Comparison of ENCODE assay signal across 5 cellular contexts in the genomic region with DNA sequence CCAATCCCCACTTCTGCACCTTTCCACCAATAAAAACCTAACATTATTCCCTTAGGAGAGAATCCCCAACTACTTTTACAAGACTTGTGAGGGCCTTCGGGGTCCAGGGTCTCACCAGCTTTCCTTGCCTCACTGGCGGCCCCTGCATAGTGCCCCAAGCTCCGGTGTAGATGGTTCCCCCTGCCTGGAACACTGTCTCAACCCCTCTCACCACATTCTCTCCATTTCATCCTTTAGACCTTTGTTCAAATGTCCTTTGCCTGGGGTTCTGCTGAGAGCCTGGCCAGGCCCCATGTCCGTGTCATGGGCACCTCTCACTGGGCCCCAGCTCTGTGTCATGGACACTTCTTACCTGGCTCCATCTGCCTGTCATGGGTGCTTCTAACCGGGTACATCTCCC.
"Had no signal": no experiment of that assay in that cellular context is flagged by ENCODE, and none has a peak within 500 bp of the region (broad histone marks: within the 10 kb centered on the region; RNA-seq: fewer than 3 reads in every experiment).

No MANE protein-coding gene starts in this region.

- H3K4me3 ChIP-seq: GM23338, K562 had no signal

- H3K9me3 Mint-ChIP-seq: H9 had no signal

- H3K4me3 Mint-ChIP-seq: GM23338, H9 had no signal

- H3K27ac Mint-ChIP-seq: GM23338, H9 had no signal

- DNase-seq: H9, HCEC 1CT, IMR-90 had no signal
